1 cellular context compared by ENCODE assay signal in the genomic region with DNA sequence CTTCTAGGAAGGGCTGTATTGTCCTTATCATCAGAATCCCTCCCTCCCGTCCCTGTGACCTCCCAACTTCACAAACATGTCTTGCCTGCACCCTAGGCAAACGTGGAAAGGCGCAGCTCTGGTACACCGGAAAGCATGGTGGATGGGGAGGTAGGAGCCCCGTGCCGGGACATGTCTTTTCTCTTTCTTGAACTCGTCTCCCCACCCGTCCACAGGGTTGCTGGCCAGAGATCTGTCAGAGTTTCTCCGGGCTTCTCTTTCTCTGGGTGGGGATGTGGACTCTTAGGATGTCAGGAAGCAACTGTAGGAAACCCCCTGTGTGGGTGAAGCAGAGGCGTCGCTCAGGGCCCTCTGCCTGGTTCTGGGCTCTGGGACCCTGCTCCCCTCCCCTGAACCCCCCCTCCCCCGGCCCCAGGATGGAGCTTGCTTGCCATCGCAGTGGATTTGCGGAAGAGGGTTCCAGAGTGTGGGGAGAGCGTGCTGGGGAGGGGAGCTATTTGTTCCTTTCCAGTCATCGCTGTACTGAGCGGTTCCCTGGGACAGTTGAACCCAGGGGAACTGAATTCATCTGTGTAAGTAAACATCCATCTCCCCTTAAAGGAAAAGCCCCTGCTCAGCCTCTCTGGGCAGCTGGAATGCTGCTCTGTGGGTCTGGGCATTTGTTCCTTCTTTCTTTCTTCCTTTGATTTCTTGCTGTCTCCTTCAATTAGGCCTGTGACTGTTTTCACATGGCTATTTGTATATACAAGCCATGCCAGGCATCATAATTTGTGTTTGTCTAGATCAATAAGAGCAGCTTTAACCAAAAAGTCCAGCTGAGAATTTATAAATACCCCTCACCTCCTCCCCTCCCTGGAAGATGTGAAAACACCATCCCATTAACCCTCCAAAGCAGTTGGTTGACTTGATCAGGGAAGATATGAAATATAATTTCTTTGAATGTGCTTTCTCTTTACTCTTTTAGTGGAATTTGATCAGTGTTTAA.
TF ChIP-seq lines count a peak whose summit lies in the region.

No MANE protein-coding gene starts in this region.

TF ChIP-seq in HCT116, 20 proteins besides CTCF, POLR2A, EP300 and RAD21 (continued from another document):
- TF ChIP-seq, protein P1, sequence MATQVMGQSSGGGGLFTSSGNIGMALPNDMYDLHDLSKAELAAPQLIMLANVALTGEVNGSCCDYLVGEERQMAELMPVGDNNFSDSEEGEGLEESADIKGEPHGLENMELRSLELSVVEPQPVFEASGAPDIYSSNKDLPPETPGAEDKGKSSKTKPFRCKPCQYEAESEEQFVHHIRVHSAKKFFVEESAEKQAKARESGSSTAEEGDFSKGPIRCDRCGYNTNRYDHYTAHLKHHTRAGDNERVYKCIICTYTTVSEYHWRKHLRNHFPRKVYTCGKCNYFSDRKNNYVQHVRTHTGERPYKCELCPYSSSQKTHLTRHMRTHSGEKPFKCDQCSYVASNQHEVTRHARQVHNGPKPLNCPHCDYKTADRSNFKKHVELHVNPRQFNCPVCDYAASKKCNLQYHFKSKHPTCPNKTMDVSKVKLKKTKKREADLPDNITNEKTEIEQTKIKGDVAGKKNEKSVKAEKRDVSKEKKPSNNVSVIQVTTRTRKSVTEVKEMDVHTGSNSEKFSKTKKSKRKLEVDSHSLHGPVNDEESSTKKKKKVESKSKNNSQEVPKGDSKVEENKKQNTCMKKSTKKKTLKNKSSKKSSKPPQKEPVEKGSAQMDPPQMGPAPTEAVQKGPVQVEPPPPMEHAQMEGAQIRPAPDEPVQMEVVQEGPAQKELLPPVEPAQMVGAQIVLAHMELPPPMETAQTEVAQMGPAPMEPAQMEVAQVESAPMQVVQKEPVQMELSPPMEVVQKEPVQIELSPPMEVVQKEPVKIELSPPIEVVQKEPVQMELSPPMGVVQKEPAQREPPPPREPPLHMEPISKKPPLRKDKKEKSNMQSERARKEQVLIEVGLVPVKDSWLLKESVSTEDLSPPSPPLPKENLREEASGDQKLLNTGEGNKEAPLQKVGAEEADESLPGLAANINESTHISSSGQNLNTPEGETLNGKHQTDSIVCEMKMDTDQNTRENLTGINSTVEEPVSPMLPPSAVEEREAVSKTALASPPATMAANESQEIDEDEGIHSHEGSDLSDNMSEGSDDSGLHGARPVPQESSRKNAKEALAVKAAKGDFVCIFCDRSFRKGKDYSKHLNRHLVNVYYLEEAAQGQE (IDR thresholded peaks at IDR 0.05; ENCODE audit: low read depth), result no peak
- no peak for TF ChIP-seq JUND (IDR thresholded peaks at IDR 0.05)
- TF ChIP-seq FOSL1 (IDR thresholded peaks at IDR 0.05; ENCODE audit: low read depth), result no peak
- TF ChIP-seq, protein P2, sequence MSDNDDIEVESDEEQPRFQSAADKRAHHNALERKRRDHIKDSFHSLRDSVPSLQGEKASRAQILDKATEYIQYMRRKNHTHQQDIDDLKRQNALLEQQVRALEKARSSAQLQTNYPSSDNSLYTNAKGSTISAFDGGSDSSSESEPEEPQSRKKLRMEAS (IDR thresholded peaks at IDR 0.05), result no peak
- TF ChIP-seq, protein P3, sequence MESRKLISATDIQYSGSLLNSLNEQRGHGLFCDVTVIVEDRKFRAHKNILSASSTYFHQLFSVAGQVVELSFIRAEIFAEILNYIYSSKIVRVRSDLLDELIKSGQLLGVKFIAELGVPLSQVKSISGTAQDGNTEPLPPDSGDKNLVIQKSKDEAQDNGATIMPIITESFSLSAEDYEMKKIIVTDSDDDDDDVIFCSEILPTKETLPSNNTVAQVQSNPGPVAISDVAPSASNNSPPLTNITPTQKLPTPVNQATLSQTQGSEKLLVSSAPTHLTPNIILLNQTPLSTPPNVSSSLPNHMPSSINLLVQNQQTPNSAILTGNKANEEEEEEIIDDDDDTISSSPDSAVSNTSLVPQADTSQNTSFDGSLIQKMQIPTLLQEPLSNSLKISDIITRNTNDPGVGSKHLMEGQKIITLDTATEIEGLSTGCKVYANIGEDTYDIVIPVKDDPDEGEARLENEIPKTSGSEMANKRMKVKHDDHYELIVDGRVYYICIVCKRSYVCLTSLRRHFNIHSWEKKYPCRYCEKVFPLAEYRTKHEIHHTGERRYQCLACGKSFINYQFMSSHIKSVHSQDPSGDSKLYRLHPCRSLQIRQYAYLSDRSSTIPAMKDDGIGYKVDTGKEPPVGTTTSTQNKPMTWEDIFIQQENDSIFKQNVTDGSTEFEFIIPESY (IDR thresholded peaks at IDR 0.05; ENCODE audit: extremely low read depth, insufficient replicate concordance, low read length), result no peak
- no peak for TF ChIP-seq ELF1 (IDR thresholded peaks at IDR 0.05; ENCODE audit: borderline replicate concordance, low read depth)
- no peak for TF ChIP-seq SP1 (IDR thresholded peaks at IDR 0.05; ENCODE audit: low read depth)
- TF ChIP-seq TCF7L2 (IDR thresholded peaks at IDR 0.05; ENCODE audit: borderline replicate concordance, extremely low read depth, insufficient read depth, insufficient read length), result no peak
- no peak for TF ChIP-seq YY1 (IDR thresholded peaks at IDR 0.05; ENCODE audit: extremely low read depth, insufficient replicate concordance, low read depth, low read length)
- no peak for TF ChIP-seq EGR1 (IDR thresholded peaks at IDR 0.05; ENCODE audit: low read depth)
- no peak for TF ChIP-seq EZH2 (IDR thresholded peaks at IDR 0.05)
- TF ChIP-seq SIN3A (IDR thresholded peaks at IDR 0.05; ENCODE audit: low read depth), result no peak
- TF ChIP-seq CEBPB (IDR thresholded peaks at IDR 0.05; ENCODE audit: low read depth), result no peak
- TF ChIP-seq POLR2AphosphoS5 (IDR thresholded peaks at IDR 0.05; ENCODE audit: low read depth, low read length), result no peak
